Comparison of ENCODE assay signal across 8 cellular contexts in the genomic region with DNA sequence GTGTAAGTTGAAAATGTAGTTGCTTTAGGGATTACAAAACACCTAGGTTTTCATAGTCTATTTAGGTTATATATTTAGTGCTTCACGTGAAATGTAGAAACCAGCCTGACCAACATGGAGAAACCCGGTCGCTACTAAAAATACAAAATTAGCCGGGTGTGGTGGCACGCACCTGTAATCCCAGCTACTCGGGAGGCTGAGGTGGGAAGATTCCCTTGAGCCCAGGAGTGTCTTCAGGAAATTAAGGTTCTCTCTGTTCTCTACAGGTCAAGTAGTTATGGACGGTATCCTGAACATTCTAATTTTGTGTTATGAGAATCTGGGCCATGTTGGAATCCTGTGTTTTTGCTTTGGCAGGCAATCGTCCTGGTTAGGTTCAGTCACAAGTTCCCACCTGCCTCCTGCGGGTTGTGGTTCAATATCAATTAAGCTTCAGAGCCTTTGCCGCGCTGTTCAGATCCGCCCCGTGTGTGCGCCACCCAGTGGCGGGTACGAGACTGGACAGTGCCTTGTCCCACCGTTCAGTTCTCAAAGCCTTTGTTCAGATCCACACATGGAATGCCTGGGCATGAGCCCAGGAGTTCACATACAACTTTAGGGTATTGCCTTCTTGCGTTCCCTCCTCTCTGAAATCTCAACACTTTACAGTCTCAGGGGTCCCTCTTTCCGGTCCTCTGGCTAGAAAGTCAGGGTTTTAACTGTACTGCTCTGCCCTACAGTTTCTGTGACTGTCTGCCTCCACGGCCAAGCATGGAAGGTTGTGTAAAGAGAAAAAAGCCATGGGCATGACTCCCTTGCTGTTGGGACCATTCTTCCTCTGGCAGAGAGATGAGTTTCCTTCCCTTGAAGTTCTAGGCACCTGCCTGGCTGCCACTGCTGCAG. TPM values are rescaled to one million over a fixed set of nuclear protein-coding genes. Genes with fewer than 3 reads are reported as not detected.
DNase-seq lines count a peak whose midpoint lies in the region; ATAC-seq and TF ChIP-seq lines count a peak whose summit lies in the region.

No MANE protein-coding gene starts in this region.

- no peaks in the 10 kb centered on the region for H3K9me3 Mint-ChIP-seq in activated T-helper 17 cell treated with anti-CD3 and anti-CD28 coated beads, Interleukin-2, amount 50 U/mL, for 72 hours

- peaks cover 4 to 9% (median 6%) of the 10 kb centered on the region in 5 donors for H3K36me3 ChIP-seq in subcutaneous abdominal adipose tissue (ENCODE audit: control insufficient read depth in 5 of 5, insufficient read depth in 5 of 5, low read length in 5 of 5)

- no peak overlapping the region for H3K4me3 Mint-ChIP-seq in activated T-helper 17 cell treated with anti-CD3 and anti-CD28 coated beads, Interleukin-2, amount 50 U/mL, for 72 hours

- POLR2A ChIA-PET in AG04449 (lab: Yijun Ruan, JAX): no interaction called here

- H3K4me3 ChIP-seq in AG04449 (ENCODE audit: low read depth, low read length) (no peak overlapping the region), foreskin fibroblast (ENCODE audit: low read depth in 1 of 2, low read length in 2 of 2) (no peak overlapping the region), subcutaneous abdominal adipose tissue (ENCODE audit: low read depth in 1 of 5, low read length in 5 of 5) (peak overlapping the region in 3 of 5 donors; percentile 4 to 34 (median 25))

- no peak for DNase-seq in AG04449 (ENCODE audit: low read depth, low spot score)
- DNase-seq in Kasumi-1 (lab: John Stamatoyannopoulos, UW): peak; percentile 94 to 95
- peak; percentile 62 for DNase-seq in RPMI7951 (ENCODE audit: low read depth)
- peak; percentile 54 to 87 for DNase-seq in foreskin fibroblast
- peak; percentile 22 for DNase-seq in non-pigmented ciliary epithelial cell (ENCODE audit: low read depth)

- H3K9ac ChIP-seq in subcutaneous abdominal adipose tissue (ENCODE audit: low read length in 5 of 5): no peak overlapping the region

- peaks cover 0 to 7% (median 6%) of the 10 kb centered on the region in 5 donors for H3K4me1 ChIP-seq in subcutaneous abdominal adipose tissue (ENCODE audit: control insufficient read depth in 5 of 5, insufficient read depth in 5 of 5, low read length in 5 of 5)

- H3K27ac ChIP-seq in subcutaneous abdominal adipose tissue (ENCODE audit: low read depth, low read length): no peak overlapping the region

- CTCF ChIA-PET in AG04449 (lab: Yijun Ruan, JAX): interaction anchor here (0.7 to 4.8 kb wide), 27 partner anchors 12 to 726 kb away, joined by 3 to 91 read pairs (median 5); a partner anchor contains a TSS

- H3K27me3 ChIP-seq in subcutaneous abdominal adipose tissue (ENCODE audit: control insufficient read depth in 5 of 5, insufficient read depth in 4 of 5, low read length in 5 of 5): peaks cover 0 to 4% (median 2%) of the 10 kb centered on the region in 5 donors

- no peak overlapping the region for H3K27ac Mint-ChIP-seq in activated T-helper 17 cell treated with anti-CD3 and anti-CD28 coated beads, Interleukin-2, amount 50 U/mL, for 72 hours

- no peaks in the 10 kb centered on the region for H3K4me1 Mint-ChIP-seq in activated T-helper 17 cell treated with anti-CD3 and anti-CD28 coated beads, Interleukin-2, amount 50 U/mL, for 72 hours

- peak; percentile 62 for ATAC-seq in GM19035 (IDR thresholded peaks at IDR 0.05; ENCODE audit: unreplicated experiment)
- ATAC-seq in activated T-helper 17 cell treated with anti-CD3 and anti-CD28 coated beads, Interleukin-2, amount 50 U/mL, for 72 hours (replicated peaks): peak; percentile 97

- peak; percentile 97 for TF ChIP-seq CTCF in AG04449 (IDR thresholded peaks at IDR 0.05; ENCODE audit: insufficient read depth, low read length, missing control alignments)
- peak; percentile 96 for TF ChIP-seq CTCF in foreskin fibroblast (IDR thresholded peaks at IDR 0.05; ENCODE audit: low read depth, low read length)

- H3K9me3 ChIP-seq in subcutaneous abdominal adipose tissue (ENCODE audit: control insufficient read depth in 5 of 5, low read length in 5 of 5): no peaks in the 10 kb centered on the region

- peaks cover 15% of the 10 kb centered on the region for H3K27me3 Mint-ChIP-seq in activated T-helper 17 cell treated with anti-CD3 and anti-CD28 coated beads, Interleukin-2, amount 50 U/mL, for 72 hours

- H3K36me3 Mint-ChIP-seq in activated T-helper 17 cell treated with anti-CD3 and anti-CD28 coated beads, Interleukin-2, amount 50 U/mL, for 72 hours (ENCODE audit: low read depth): peaks cover 16% of the 10 kb centered on the region

RNA-seq across cellular contexts. Expression of a gene that starts 41.7 kb away (rescaled TPM):
- total RNA-seq in RPMI7951 (2014; rRNA removed; shearing (Covaris generic)): 10.4 and 14.7 TPM in 2 replicates
- total RNA-seq in activated T-helper 17 cell treated with anti-CD3 and anti-CD28 coated beads, Interleukin-2, amount 50 U/mL, for 72 hours: 10 to 100 TPM; 30.5 to 31.5 TPM

Comparison
In these comparisons a context has a peak if more than half of its experiments do, and no peak if none do; other contexts are left out.
1. H3K4me3 ChIP-seq: peak in subcutaneous abdominal adipose tissue (3 of 5); none in AG04449 (single experiment) and foreskin fibroblast (0 of 2).